12 cellular contexts compared by ENCODE assay signal in the genomic region with DNA sequence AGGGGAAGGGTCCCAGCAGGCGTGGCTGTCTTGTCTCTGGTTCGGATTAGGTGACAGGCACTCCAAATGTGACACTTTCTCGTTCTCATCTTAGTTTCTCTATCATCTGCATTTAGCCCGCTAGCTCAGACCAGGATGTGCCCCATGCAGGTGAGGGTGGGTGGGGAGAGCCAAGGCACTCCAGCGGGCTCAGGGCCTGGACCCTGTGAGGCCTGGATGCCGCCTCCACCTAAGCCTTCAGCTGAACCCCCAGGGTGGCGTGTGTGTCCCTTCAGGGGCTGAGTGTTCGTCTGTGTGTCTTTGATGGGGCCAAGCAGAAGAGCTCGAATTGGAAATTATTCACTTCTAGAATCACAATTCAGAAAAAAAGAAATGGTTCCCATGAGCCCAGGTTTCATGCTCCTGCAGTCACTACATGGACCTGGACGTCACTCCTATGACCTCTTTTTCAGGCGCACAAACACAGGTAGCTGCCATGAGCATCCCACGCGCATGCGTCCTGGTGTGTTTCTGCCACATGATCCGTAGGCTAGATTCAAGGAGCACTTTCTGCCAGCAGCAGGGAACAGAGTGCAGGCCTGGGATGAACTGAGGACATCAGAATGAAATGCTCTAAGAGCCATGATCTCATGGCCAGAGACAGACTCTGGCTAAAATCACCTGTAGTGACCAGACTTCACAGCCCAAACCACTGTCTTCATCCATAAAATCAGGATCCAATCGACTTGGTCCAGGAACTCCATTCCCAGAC. TPM values are rescaled to one million over a fixed set of nuclear protein-coding genes. Genes with fewer than 3 reads are reported as not detected.
DNase-seq lines count a peak whose midpoint lies in the region; ATAC-seq and TF ChIP-seq lines count a peak whose summit lies in the region.
"Had no signal": no experiment of that assay in that cellular context is flagged by ENCODE, and none has a peak within 500 bp of the region (broad histone marks: within the 10 kb centered on the region; RNA-seq: fewer than 3 reads in every experiment).

No MANE protein-coding gene starts in this region.

- no peak for ATAC-seq in HG02885 (IDR thresholded peaks at IDR 0.05; ENCODE audit: poor library complexity, unreplicated experiment)

- H3K4me3 Mint-ChIP-seq in T-helper 2 cell treated with Interferon-gamma antibody and Interleukin-4, amounts not matched to agents 5 μg/mL and 100 μg/mL, for 36 hours = no peak overlapping the region
- H3K4me3 Mint-ChIP-seq: dendritic cell treated with granulocyte-macrophage colony-stimulating factor and Interleukin-4, amounts not matched to agents 40 ng/mL and 50 ng/mL, for 4 days had no signal

- no peaks in the 10 kb centered on the region for H3K4me1 Mint-ChIP-seq in T-helper 2 cell treated with Interferon-gamma antibody and Interleukin-4, amounts not matched to agents 5 μg/mL and 100 μg/mL, for 36 hours (ENCODE audit: low read depth)

- TF ChIP-seq CTCF in RWPE1 (conservative IDR thresholded peaks at IDR 0.05; ENCODE audit: low read depth) = no peak
- TF ChIP-seq CTCF in esophagus squamous epithelium (IDR thresholded peaks at IDR 0.05) = no peak
- no peak for TF ChIP-seq CTCF in testis (IDR thresholded peaks at IDR 0.05)

- H3K4me1 ChIP-seq in esophagus squamous epithelium (peaks cover 6 to 50% (median 17%) of the 10 kb centered on the region in 3 donors), mucosa of rectum (ENCODE audit: control insufficient read depth in 2 of 2, insufficient read depth in 2 of 2, low read length in 2 of 2) (peaks cover 0 to 8% of the 10 kb centered on the region in 2 donors), testis (no peaks in the 10 kb centered on the region)

- H3K27me3 ChIP-seq in esophagus squamous epithelium = no peaks in the 10 kb centered on the region
- H3K27me3 ChIP-seq in mucosa of rectum (ENCODE audit: control insufficient read depth in 2 of 2, insufficient read depth in 2 of 2, low read length in 2 of 2) = no peaks in the 10 kb centered on the region
- no peaks in the 10 kb centered on the region for H3K27me3 ChIP-seq in testis

- H3K27ac Mint-ChIP-seq in T-helper 2 cell treated with Interferon-gamma antibody and Interleukin-4, amounts not matched to agents 5 μg/mL and 100 μg/mL, for 36 hours = no peak overlapping the region
- H3K27ac Mint-ChIP-seq: dendritic cell treated with granulocyte-macrophage colony-stimulating factor and Interleukin-4, amounts not matched to agents 40 ng/mL and 50 ng/mL, for 4 days had no signal

- H3K36me3 ChIP-seq in esophagus squamous epithelium = no peaks in the 10 kb centered on the region
- H3K36me3 ChIP-seq in mucosa of rectum (ENCODE audit: control insufficient read depth in 2 of 2, insufficient read depth in 2 of 2, low read length in 2 of 2) = no peaks in the 10 kb centered on the region
- H3K36me3 ChIP-seq in testis (ENCODE audit: low read depth, missing control alignments) = no peaks in the 10 kb centered on the region

- H3K9ac ChIP-seq in mucosa of rectum (ENCODE audit: low read depth in 1 of 2, low read length in 2 of 2) = peak overlapping the region; percentile 14 to 49

- peak overlapping the region; percentile 65 for H3K27ac ChIP-seq in RWPE1
- peak overlapping the region; percentile 82 to 97 (median 92) for H3K27ac ChIP-seq in esophagus squamous epithelium
- H3K27ac ChIP-seq in mucosa of rectum (ENCODE audit: low read depth in 2 of 2, low read length in 2 of 2) = peak overlapping the region; percentile 81 to 88
- H3K27ac ChIP-seq in testis = peak overlapping the region; percentile 95 to 97
- H3K27ac ChIP-seq: PC-9 had no signal

- DNase-seq in RWPE1 (ENCODE audit: low spot score) (no peak), esophagus squamous epithelium (lab: John Stamatoyannopoulos, UW) (no peak), testis (no peak), amygdala (lab: John Stamatoyannopoulos, UW) (no peak)
- DNase-seq in T-helper 2 cell treated with Interferon-gamma antibody and Interleukin-4, amounts not matched to agents 5 μg/mL and 100 μg/mL, for 36 hours (ENCODE audit: low spot score) = no peak
- no peak for DNase-seq in activated CD4-positive, CD25-positive, alpha-beta regulatory T cell (lab: John Stamatoyannopoulos, UW)
- DNase-seq: activated T-cell treated with anti-CD3 and anti-CD28 coated beads, Interleukin-2, amount 50 U/mL, for 1 hour; PC-9 had no signal

- H3K36me3 Mint-ChIP-seq in T-helper 2 cell treated with Interferon-gamma antibody and Interleukin-4, amounts not matched to agents 5 μg/mL and 100 μg/mL, for 36 hours (ENCODE audit: low read depth) = no peaks in the 10 kb centered on the region

- H3K9me3 Mint-ChIP-seq in T-helper 2 cell treated with Interferon-gamma antibody and Interleukin-4, amounts not matched to agents 5 μg/mL and 100 μg/mL, for 36 hours = no peaks in the 10 kb centered on the region
- H3K9me3 Mint-ChIP-seq: dendritic cell treated with granulocyte-macrophage colony-stimulating factor and Interleukin-4, amounts not matched to agents 40 ng/mL and 50 ng/mL, for 4 days had no signal

- WGBS in esophagus squamous epithelium, 2 donors = 63 to 85% methylated on average over 8 to 12 of the region's 16 CpGs
- WGBS in testis, 2 donors = 80 to 84% methylated on average over 15 to 16 of the region's 16 CpGs

- POLR2A ChIA-PET in RWPE1 (lab: Yijun Ruan, JAX; ENCODE audit: low non-redundant PET) = no interaction called here

- CTCF ChIA-PET in RWPE1 (lab: Yijun Ruan, JAX) = interaction anchor here (1.8 kb wide), 1 partner anchor 8 kb away, joined by 10 read pairs; no protein-coding TSS in a partner anchor

- intact Hi-C loops in esophagus squamous epithelium (cut with DNase I) (no loop called here), testis (cut with DNase I; ENCODE audit: low total_unique reads) (loop anchor here (10.0 kb wide), 1 partner anchor 375 kb away; the partner anchor contains the start of gene SPIRE1)

- TF ChIP-seq POLR2A in esophagus squamous epithelium (IDR thresholded peaks at IDR 0.05) (no peak), testis (IDR thresholded peaks at IDR 0.05) (no peak)

- H3K9me3 ChIP-seq in esophagus squamous epithelium (no peaks in the 10 kb centered on the region), mucosa of rectum (ENCODE audit: control insufficient read depth in 2 of 2, low read length in 2 of 2) (no peaks in the 10 kb centered on the region), testis (no peaks in the 10 kb centered on the region)

- H3K4me3 ChIP-seq in esophagus squamous epithelium (peak overlapping the region; percentile 4 to 60 (median 40)), mucosa of rectum (ENCODE audit: low read length in 2 of 2) (peak overlapping the region in 1 of 2 donors; percentile 54), testis (peak overlapping the region; percentile 17 to 27)
- H3K4me3 ChIP-seq: PC-9 had no signal

- peaks cover 12% of the 10 kb centered on the region for H3K27me3 Mint-ChIP-seq in T-helper 2 cell treated with Interferon-gamma antibody and Interleukin-4, amounts not matched to agents 5 μg/mL and 100 μg/mL, for 36 hours (ENCODE audit: low read depth)

RNA-seq across cellular contexts. Expression of gene CIDEA, which starts 25.8 kb away (rescaled TPM):
- total RNA-seq in esophagus squamous epithelium (1 to 10 TPM in 1 of 4 donors, not detected in 3; 3.0 TPM), testis (not detected)
- polyA plus RNA-seq in testis (ENCODE audit: insufficient read depth, low read depth, low replicate concordance) = 0.57 TPM
- total RNA-seq: HT-29, PC-9 had no signal

RNA-seq across cellular contexts. Expression of gene TUBB6, which starts 28.1 kb away (rescaled TPM):
- total RNA-seq in esophagus squamous epithelium (100 to 1,000 TPM; 288 to 406 (median 337) TPM), testis (10 to 100 TPM; 47.0 to 84.5 TPM)
- polyA plus RNA-seq in testis (ENCODE audit: insufficient read depth, low read depth, low replicate concordance) = 65.1 TPM
- total RNA-seq: HT-29 had no signal
